In genomic region chr4:179307297-179308136, GRCh38 we compare ENCODE assay signal across 8 cellular contexts.
DNase-seq lines count a peak whose midpoint lies in the region; FAIRE-seq and TF ChIP-seq lines count a peak whose summit lies in the region.

No MANE protein-coding gene starts in this region.

- H3K27me3 ChIP-seq in H7 (ENCODE audit: control insufficient read depth, insufficient read depth, low read length) (no peaks in the 10 kb centered on the region), bronchial epithelial cell (ENCODE audit: control insufficient read depth, insufficient read depth, low read length) (no peaks in the 10 kb centered on the region), neural cell (ENCODE audit: insufficient read depth, low read depth, low read length) (no peaks in the 10 kb centered on the region)

- H3K36me3 ChIP-seq in H7 (replicated peaks; ENCODE audit: control insufficient read depth, insufficient read depth, low read length) (no peaks in the 10 kb centered on the region), bronchial epithelial cell (ENCODE audit: control insufficient read depth, insufficient read depth, low read length) (no peaks in the 10 kb centered on the region), neural cell (ENCODE audit: insufficient read depth, low read length) (no peaks in the 10 kb centered on the region)

- FAIRE-seq in bronchial epithelial cell (lab: Jason Lieb, UNC), result no peak

- H3K4me3 ChIP-seq in AG09309 (ENCODE audit: control insufficient read depth, low read depth, low read length) (no peak overlapping the region), H7 (ENCODE audit: insufficient read depth, low read depth, low read length) (no peak overlapping the region), LNCaP clone FGC (ENCODE audit: low read depth, low read length) (no peak overlapping the region), bronchial epithelial cell (ENCODE audit: low read depth, low read length) (no peak overlapping the region), neural cell (ENCODE audit: low read length) (no peak overlapping the region)

- H3K9ac ChIP-seq in neural cell (ENCODE audit: low read length), result no peak overlapping the region

- peaks cover 4% of the 10 kb centered on the region for H3K9me3 ChIP-seq in neural cell (ENCODE audit: low read length)

- H2AFZ ChIP-seq in neural cell (ENCODE audit: low read depth, low read length), result no peak overlapping the region

- no peaks in the 10 kb centered on the region for H3K79me2 ChIP-seq in neural cell (replicated peaks; ENCODE audit: insufficient read depth, low read length)

- no peak for TF ChIP-seq EP300 in neural cell (conservative IDR thresholded peaks at IDR 0.05; ENCODE audit: poor library complexity, severe bottlenecking)

- no peak overlapping the region for H3K27ac ChIP-seq in neural cell (ENCODE audit: low read length)

- TF ChIP-seq RAD21 in neural cell (conservative IDR thresholded peaks at IDR 0.05), result no peak

- no peaks in the 10 kb centered on the region for H3K9me2 ChIP-seq in neural cell (ENCODE audit: insufficient read depth, low read length)

- no peaks in the 10 kb centered on the region for H4K20me1 ChIP-seq in neural cell (ENCODE audit: insufficient read depth)

- no peaks in the 10 kb centered on the region for H3F3A ChIP-seq in neural cell (ENCODE audit: insufficient read depth, low read length, poor library complexity, severe bottlenecking)

- no peak overlapping the region for H3K4me2 ChIP-seq in neural cell (ENCODE audit: low read length)

- DNase-seq in AG09309 (ENCODE audit: low read depth) (no peak), ELR (ENCODE audit: low read depth) (peak; percentile 59), H7 (peak; percentile 47), LNCaP clone FGC (ENCODE audit: low read depth) (no peak), bronchial epithelial cell (ENCODE audit: low read depth) (peak; percentile 21), NCI-H187 (lab: John Stamatoyannopoulos, UW) (no peak), ureter (ENCODE audit: low spot score) (no peak)

- TF ChIP-seq CTCF in AG09309 (IDR thresholded peaks at IDR 0.05; ENCODE audit: control insufficient read depth, insufficient read depth, low read depth, low read length, missing control alignments), result peak; percentile 60
- peak; percentile 69 for TF ChIP-seq CTCF in LNCaP clone FGC (IDR thresholded peaks at IDR 0.05; ENCODE audit: control insufficient read depth, extremely low read depth, insufficient read depth)
- TF ChIP-seq CTCF in bronchial epithelial cell (IDR thresholded peaks at IDR 0.05; ENCODE audit: insufficient read depth, low read length, severe bottlenecking), result peak; percentile 70
- peak; percentile 29 for TF ChIP-seq CTCF in neural cell (IDR thresholded peaks at IDR 0.05; ENCODE audit: poor library complexity, severe bottlenecking)

TF ChIP-seq in neural cell, 6 proteins besides CTCF, POLR2A, EP300 and RAD21:
- TF ChIP-seq SMC3 (conservative IDR thresholded peaks at IDR 0.05; ENCODE audit: poor library complexity), result peak; percentile 20
- no peak for TF ChIP-seq TAF1 (IDR thresholded peaks at IDR 0.05; ENCODE audit: low read depth)
- TF ChIP-seq EZH2 (IDR thresholded peaks at IDR 0.05; ENCODE audit: borderline replicate concordance, insufficient read depth, low read length, poor library complexity, severe bottlenecking), result no peak

Comparison
In these comparisons a context has a peak if more than half of its experiments do, and no peak if none do; other contexts are left out.
1. DNase-seq: peak in ELR (single experiment), H7 (single experiment) and bronchial epithelial cell (single experiment); none in AG09309 (single experiment), LNCaP clone FGC (single experiment), NCI-H187 (0 of 2) and ureter (single experiment).
2. Peak in every context shown above with its lines, with median percentiles within 50 percentile points of each other: CTCF ChIP-seq.